Comparison of ENCODE assay signal across 17 cellular contexts in the genomic region with DNA sequence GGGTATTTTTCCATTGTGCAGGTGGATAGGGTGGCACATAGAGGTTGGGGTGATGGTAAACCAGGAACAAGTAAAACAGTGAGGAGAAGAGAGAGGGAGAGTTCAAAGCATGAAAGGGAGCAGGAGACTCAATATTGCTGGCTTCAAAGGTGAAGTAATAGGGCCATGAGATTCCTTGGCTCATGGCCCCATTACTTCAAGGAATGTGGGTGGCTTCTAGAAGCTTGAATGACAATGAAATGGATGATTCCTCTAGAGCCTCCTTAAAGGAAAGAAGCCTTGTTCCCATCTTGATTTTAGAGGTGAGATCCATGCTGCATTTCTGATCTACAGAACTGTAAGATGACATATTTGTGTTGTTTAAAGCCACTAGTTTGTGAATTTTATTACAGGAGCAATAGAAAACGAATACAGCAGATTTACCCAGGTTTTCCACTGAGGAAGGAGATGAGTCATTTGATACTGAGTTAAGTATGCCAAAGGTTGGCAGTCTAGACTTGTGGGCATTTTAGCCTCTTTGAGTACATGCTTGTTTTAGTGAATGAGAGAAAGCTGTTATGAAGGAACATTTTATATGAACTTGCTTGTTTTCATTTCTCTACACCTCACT.
DNase-seq lines count a peak whose midpoint lies in the region; ATAC-seq, FAIRE-seq and TF ChIP-seq lines count a peak whose summit lies in the region.
"Had no signal": no experiment of that assay in that cellular context is flagged by ENCODE, and none has a peak within 500 bp of the region (broad histone marks: within the 10 kb centered on the region; RNA-seq: fewer than 3 reads in every experiment).

No MANE protein-coding gene starts in this region.

- H3K36me3 ChIP-seq in GM23338 (ENCODE audit: insufficient read depth) (no peaks in the 10 kb centered on the region), PC-3 (ENCODE audit: low read depth, low read length) (no peaks in the 10 kb centered on the region), endothelial cell of umbilical vein (ENCODE audit: control insufficient read depth in 2 of 2, extremely low read depth in 1 of 2, insufficient read depth in 2 of 2, low read length in 2 of 2) (no peaks in the 10 kb centered on the region), ascending aorta (no peaks in the 10 kb centered on the region)
- H3K36me3 ChIP-seq: adrenal gland had no signal

- H3K9ac ChIP-seq in PC-3 (ENCODE audit: low read length) (no peak overlapping the region), endothelial cell of umbilical vein (replicated peaks; ENCODE audit: extremely low read depth, insufficient read depth, low read length) (no peak overlapping the region)

- no peaks in the 10 kb centered on the region for H4K20me1 ChIP-seq in GM23338 (replicated peaks; ENCODE audit: insufficient read depth)
- no peaks in the 10 kb centered on the region for H4K20me1 ChIP-seq in PC-3 (ENCODE audit: low read length)
- no peaks in the 10 kb centered on the region for H4K20me1 ChIP-seq in endothelial cell of umbilical vein (replicated peaks; ENCODE audit: control insufficient read depth, extremely low read depth, insufficient read depth, low read length)

- BruUV-seq in PC-3 (replicated peaks; lab: Mats Ljungman, UMichigan) (no TSS peak), endothelial cell of umbilical vein (replicated peaks; lab: Mats Ljungman, UMichigan) (no TSS peak)

- TF ChIP-seq CTCF in GM23338 (conservative IDR thresholded peaks at IDR 0.05; ENCODE audit: low read depth in 2 of 2) (no peak), PC-3 (conservative IDR thresholded peaks at IDR 0.05; ENCODE audit: low read depth, low read length) (no peak), endothelial cell of umbilical vein (IDR thresholded peaks at IDR 0.05; ENCODE audit: extremely low read depth in 1 of 2, insufficient read depth in 1 of 2, low read depth in 1 of 2, low read length in 2 of 2) (no peak), nephron progenitor cell (IDR thresholded peaks at IDR 0.05) (no peak), ascending aorta (IDR thresholded peaks at IDR 0.05) (no peak)

- H3K4me1 ChIP-seq in GM23338 (ENCODE audit: insufficient read depth): peaks cover 30% of the 10 kb centered on the region
- peaks cover 14% of the 10 kb centered on the region for H3K4me1 ChIP-seq in PC-3 (ENCODE audit: insufficient read depth, low read length)
- peaks cover 11% of the 10 kb centered on the region for H3K4me1 ChIP-seq in endothelial cell of umbilical vein (ENCODE audit: control insufficient read depth, extremely low read depth, insufficient read depth, low read length)
- H3K4me1 ChIP-seq in ascending aorta: peaks cover 0 to 5% of the 10 kb centered on the region in 2 donors
- H3K4me1 ChIP-seq: adrenal gland had no signal

- no peaks in the 10 kb centered on the region for H3F3A ChIP-seq in GM23338 (replicated peaks; ENCODE audit: low read depth)
- no peaks in the 10 kb centered on the region for H3F3A ChIP-seq in PC-3 (ENCODE audit: low read length, unreplicated experiment)

- H3K27ac ChIP-seq in GM23338 (ENCODE audit: low read depth) (peak overlapping the region; percentile 56; the same call in 1 of the 2 replicates), PC-3 (ENCODE audit: low read length) (0 out of 2 replicates have a peak overlapping the region, but pooled peaks have one; percentile 0), endothelial cell of umbilical vein (ENCODE audit: insufficient read depth, low read depth, low read length) (peak overlapping the region; percentile 23), ascending aorta (no peak overlapping the region)
- H3K27ac ChIP-seq: adrenal gland had no signal

- H3K4me3 ChIP-seq in GM23338: no peak overlapping the region
- no peak overlapping the region for H3K4me3 ChIP-seq in PC-3 (ENCODE audit: low read length)
- no peak overlapping the region for H3K4me3 ChIP-seq in endothelial cell of umbilical vein (replicated peaks in 1 of 3; ENCODE audit: insufficient read depth in 1 of 3, low read depth in 1 of 3, low read length in 3 of 3)
- H3K4me3 ChIP-seq in ascending aorta: no peak overlapping the region
- H3K4me3 ChIP-seq: adrenal gland had no signal

- CTCF ChIA-PET in PC-3 (lab: Charles Lee) (no interaction called here), endothelial cell of umbilical vein (lab: Charles Lee) (interaction anchor here (0.6 to 0.9 kb wide), 3 partner anchors 10 to 123 kb away, joined by 3 read pairs; no protein-coding TSS in a partner anchor)

- POLR2A ChIA-PET in PC-3 (lab: Charles Lee; ENCODE audit: unreplicated experiment) (interaction anchor here (0.6 kb wide), 1 partner anchor 312 kb away, joined by 3 read pairs; no protein-coding TSS in a partner anchor), endothelial cell of umbilical vein (lab: Charles Lee) (no interaction called here)

- H3K36me3 Mint-ChIP-seq in GM23338 (ENCODE audit: low read depth) (no peaks in the 10 kb centered on the region), nephron progenitor cell (ENCODE audit: low read depth) (peaks cover 22% of the 10 kb centered on the region)
- no peaks in the 10 kb centered on the region for H3K36me3 Mint-ChIP-seq in activated T-helper 17 cell treated with anti-CD3 and anti-CD28 coated beads, Interleukin-2, amount 50 U/mL, for 72 hours (ENCODE audit: low read depth)
- H3K36me3 Mint-ChIP-seq: CD4-positive, CD25-positive, alpha-beta regulatory T cell; natural killer cell had no signal

- dilution Hi-C loops in endothelial cell of umbilical vein (cut with MboI; ENCODE audit: extremely low pct_ligation_motif_present, low sequenced_read_pairs): no loop called here

- H3K4me2 ChIP-seq in GM23338: no peak overlapping the region
- peak overlapping the region; percentile 25 for H3K4me2 ChIP-seq in PC-3 (ENCODE audit: low read length)
- H3K4me2 ChIP-seq in endothelial cell of umbilical vein (ENCODE audit: insufficient read depth, low read length): peak overlapping the region; percentile 42

- no peaks in the 10 kb centered on the region for H3K9me3 ChIP-seq in PC-3 (ENCODE audit: low read length)
- no peaks in the 10 kb centered on the region for H3K9me3 ChIP-seq in endothelial cell of umbilical vein (replicated peaks; ENCODE audit: control insufficient read depth, insufficient read depth, low read length)
- H3K9me3 ChIP-seq in ascending aorta: no peaks in the 10 kb centered on the region
- H3K9me3 ChIP-seq: adrenal gland had no signal

- peaks cover 30% of the 10 kb centered on the region for H3K4me1 Mint-ChIP-seq in GM23338
- H3K4me1 Mint-ChIP-seq in nephron progenitor cell: peaks cover 26% of the 10 kb centered on the region
- no peaks in the 10 kb centered on the region for H3K4me1 Mint-ChIP-seq in activated T-helper 17 cell treated with anti-CD3 and anti-CD28 coated beads, Interleukin-2, amount 50 U/mL, for 72 hours
- H3K4me1 Mint-ChIP-seq: activated CD4-positive, alpha-beta T cell treated with anti-CD3 and anti-CD28 coated beads for 36 hours; CD4-positive, CD25-positive, alpha-beta regulatory T cell; natural killer cell had no signal

- H3K27me3 Mint-ChIP-seq in GM23338 (ENCODE audit: insufficient read depth, low read depth, poor library complexity): no peaks in the 10 kb centered on the region
- no peaks in the 10 kb centered on the region for H3K27me3 Mint-ChIP-seq in nephron progenitor cell (ENCODE audit: low read depth, poor library complexity)
- H3K27me3 Mint-ChIP-seq in activated T-helper 17 cell treated with anti-CD3 and anti-CD28 coated beads, Interleukin-2, amount 50 U/mL, for 72 hours: no peaks in the 10 kb centered on the region
- H3K27me3 Mint-ChIP-seq: activated CD4-positive, alpha-beta T cell treated with anti-CD3 and anti-CD28 coated beads for 36 hours; CD4-positive, CD25-positive, alpha-beta regulatory T cell had no signal

- DNase-seq in GM23338 (ENCODE audit: low spot score): peak; percentile 42
- peak; percentile 65 for DNase-seq in PC-3
- peak; percentile 90 for DNase-seq in endothelial cell of umbilical vein (ENCODE audit: low read depth, low spot score)
- no peak for DNase-seq in nephron progenitor cell
- DNase-seq in NCI-H187 (lab: John Stamatoyannopoulos, UW): no peak
- no peak for DNase-seq in ascending aorta (ENCODE audit: low spot score in 2 of 2)
- no peak for DNase-seq in NCI-H526 (lab: John Stamatoyannopoulos, UW)
- DNase-seq: activated CD4-positive, alpha-beta T cell treated with anti-CD3 and anti-CD28 coated beads for 36 hours; adrenal gland; CD4-positive, CD25-positive, alpha-beta regulatory T cell; effector CD8-positive, alpha-beta T cell; left cardiac atrium; natural killer cell; NCI-H1092; NCI-H446 had no signal

- no peaks in the 10 kb centered on the region for H3K9me1 ChIP-seq in endothelial cell of umbilical vein (replicated peaks; ENCODE audit: control insufficient read depth, extremely low read depth, insufficient read depth, low read length)

- H3K4me3 Mint-ChIP-seq in GM23338 (no peak overlapping the region; the same call in 2 of the 3 replicates), nephron progenitor cell (no peak overlapping the region)
- no peak overlapping the region for H3K4me3 Mint-ChIP-seq in activated T-helper 17 cell treated with anti-CD3 and anti-CD28 coated beads, Interleukin-2, amount 50 U/mL, for 72 hours
- H3K4me3 Mint-ChIP-seq: activated CD4-positive, alpha-beta T cell treated with anti-CD3 and anti-CD28 coated beads for 36 hours; CD4-positive, CD25-positive, alpha-beta regulatory T cell; natural killer cell had no signal

- TF ChIP-seq POLR2A in endothelial cell of umbilical vein (IDR thresholded peaks at IDR 0.05; ENCODE audit: low read depth, low read length): no peak

- H3K9me3 Mint-ChIP-seq in GM23338: no peaks in the 10 kb centered on the region; the same call in 2 of the 3 replicates
- H3K9me3 Mint-ChIP-seq in nephron progenitor cell: no peaks in the 10 kb centered on the region
- H3K9me3 Mint-ChIP-seq in activated T-helper 17 cell treated with anti-CD3 and anti-CD28 coated beads, Interleukin-2, amount 50 U/mL, for 72 hours: no peaks in the 10 kb centered on the region

- H3K27ac Mint-ChIP-seq in GM23338 (no peak overlapping the region; the same call in 1 of the 2 replicates), nephron progenitor cell (peak overlapping the region; percentile 34)
- no peak overlapping the region for H3K27ac Mint-ChIP-seq in activated T-helper 17 cell treated with anti-CD3 and anti-CD28 coated beads, Interleukin-2, amount 50 U/mL, for 72 hours
- H3K27ac Mint-ChIP-seq: activated CD4-positive, alpha-beta T cell treated with anti-CD3 and anti-CD28 coated beads for 36 hours; natural killer cell had no signal

- intact Hi-C loops in PC-3 (cut with micrococcal nuclease) (no loop called here), endothelial cell of umbilical vein (cut with micrococcal nuclease) (loop anchor here (10.0 kb wide), 1 partner anchor 324 kb away; no protein-coding TSS in a partner anchor), ascending aorta (cut with DNase I) (no loop called here)

- H3K79me2 ChIP-seq in GM23338 (replicated peaks; ENCODE audit: insufficient read depth) (0 out of 2 replicates have a peak, but pooled peaks cover 3% of the 10 kb centered on the region), PC-3 (ENCODE audit: low read length) (no peaks in the 10 kb centered on the region), endothelial cell of umbilical vein (ENCODE audit: control insufficient read depth, insufficient read depth, low read length) (no peaks in the 10 kb centered on the region)

- H3K9me2 ChIP-seq in GM23338 (ENCODE audit: insufficient read depth) (peaks cover 31% of the 10 kb centered on the region), PC-3 (replicated peaks; ENCODE audit: low read length) (no peaks in the 10 kb centered on the region)

- no peak for ATAC-seq in GM23338
- ATAC-seq in PC-3: peak; percentile 84
- no peak for ATAC-seq in activated T-helper 17 cell treated with anti-CD3 and anti-CD28 coated beads, Interleukin-2, amount 50 U/mL, for 72 hours (replicated peaks)
- ATAC-seq: activated CD4-positive, alpha-beta T cell treated with anti-CD3 and anti-CD28 coated beads for 36 hours; natural killer cell had no signal

- H3K27me3 ChIP-seq in GM23338 (ENCODE audit: insufficient read depth) (no peaks in the 10 kb centered on the region), PC-3 (ENCODE audit: low read length) (no peaks in the 10 kb centered on the region), endothelial cell of umbilical vein (ENCODE audit: control insufficient read depth in 2 of 2, insufficient read depth in 2 of 2, low read length in 2 of 2) (no peaks in the 10 kb centered on the region), ascending aorta (no peaks in the 10 kb centered on the region)
- H3K27me3 ChIP-seq: adrenal gland had no signal

- H2AFZ ChIP-seq in GM23338 (no peak overlapping the region), PC-3 (ENCODE audit: low read length) (no peak overlapping the region), endothelial cell of umbilical vein (ENCODE audit: low read depth, low read length) (peak overlapping the region; percentile 34)

- peak; percentile 18 for FAIRE-seq in endothelial cell of umbilical vein (lab: Jason Lieb, UNC)
- FAIRE-seq: HTR-8/SVneo had no signal

Comparison
In these comparisons a context has a peak if more than half of its experiments do, and no peak if none do; other contexts are left out.
1. DNase-seq: peak in GM23338 (single experiment), PC-3 (single experiment) and endothelial cell of umbilical vein (single experiment); none in nephron progenitor cell (single experiment), NCI-H187 (0 of 2), ascending aorta (0 of 2) and NCI-H526 (0 of 2).
2. H3K27ac ChIP-seq: peak in GM23338 (single experiment), PC-3 (single experiment) and endothelial cell of umbilical vein (single experiment); none in ascending aorta (0 of 2).